ENCODE assay signal across 8 cellular contexts in genomic region chr6:108565091-108565766, GRCh38. TPM values are rescaled to one million over a fixed set of nuclear protein-coding genes. Genes with fewer than 3 reads are reported as not detected.
DNase-seq lines count a peak whose midpoint lies in the region; ATAC-seq and TF ChIP-seq lines count a peak whose summit lies in the region.

No MANE protein-coding gene starts in this region.

- no peak overlapping the region for H2AFZ ChIP-seq in OCI-LY7 (ENCODE audit: low read length)

- intact Hi-C loops in OCI-LY7 (cut with micrococcal nuclease; ENCODE audit: unreplicated experiment), result loop anchor here (1.0 to 2.0 kb wide), 2 partner anchors 27 to 108 kb away; no protein-coding TSS in a partner anchor
- intact Hi-C loops in dorsolateral prefrontal cortex (cut with DNase I), result loop anchor here in 1 of 2 donors (5.0 kb wide), 1 partner anchor 122 kb away; no protein-coding TSS in a partner anchor

- H3K79me2 ChIP-seq in OCI-LY7 (ENCODE audit: insufficient read depth, low read depth, low read length), result no peaks in the 10 kb centered on the region; the same call in 1 of the 2 replicates

- H3K27ac Mint-ChIP-seq in activated naive CD4-positive, alpha-beta T cell treated with anti-CD3 and anti-CD28 coated beads, Interleukin-2, amount 50 U/mL, for 24 hours, result peak overlapping the region; percentile 14

- H3K4me3 ChIP-seq in OCI-LY7 (ENCODE audit: low read depth, low read length, poor library complexity, severe bottlenecking), result peak overlapping the region; percentile 53
- peak overlapping the region in 37 of 59 donors; percentile 0 to 99 (median 41) for H3K4me3 ChIP-seq in dorsolateral prefrontal cortex
- peak overlapping the region in 2 of 3 donors; percentile 7 to 41 for H3K4me3 ChIP-seq in skeletal muscle tissue (ENCODE audit: low read length in 3 of 3)

- H3K4me3 Mint-ChIP-seq in activated naive CD4-positive, alpha-beta T cell treated with anti-CD3 and anti-CD28 coated beads, Interleukin-2, amount 50 U/mL, for 24 hours, result peak overlapping the region; percentile 63

- H3K9me2 ChIP-seq in OCI-LY7 (ENCODE audit: insufficient read depth, low read length), result no peaks in the 10 kb centered on the region

- H3K4me2 ChIP-seq in OCI-LY7 (ENCODE audit: low read length), result peak overlapping the region; percentile 89

- H3K36me3 Mint-ChIP-seq in activated naive CD4-positive, alpha-beta T cell treated with anti-CD3 and anti-CD28 coated beads, Interleukin-2, amount 50 U/mL, for 24 hours, result peaks cover 15% of the 10 kb centered on the region

- peak; percentile 70 for ATAC-seq in HG02943 (IDR thresholded peaks at IDR 0.05; ENCODE audit: low read depth, unreplicated experiment)

- H3K9me3 ChIP-seq in OCI-LY7 (ENCODE audit: low read length) (no peaks in the 10 kb centered on the region), skeletal muscle tissue (ENCODE audit: control insufficient read depth in 3 of 3, low read length in 3 of 3) (no peaks in the 10 kb centered on the region)

- H3K27ac ChIP-seq in OCI-LY7 (ENCODE audit: low read depth, low read length, poor library complexity, severe bottlenecking) (peak overlapping the region; percentile 71), dorsolateral prefrontal cortex (peak overlapping the region in 55 of 59 donors; percentile 18 to 100 (median 63)), skeletal muscle tissue (ENCODE audit: low read depth, low read length) (peak overlapping the region; percentile 56)

- no peaks in the 10 kb centered on the region for H3K27me3 ChIP-seq in dorsolateral prefrontal cortex
- H3K27me3 ChIP-seq in skeletal muscle tissue (ENCODE audit: control insufficient read depth in 3 of 3, insufficient read depth in 3 of 3, low read length in 3 of 3), result no peaks in the 10 kb centered on the region

- H3K36me3 ChIP-seq in OCI-LY7 (ENCODE audit: insufficient read depth, low read length) (peaks cover 10% of the 10 kb centered on the region), skeletal muscle tissue (ENCODE audit: control insufficient read depth in 3 of 3, insufficient read depth in 3 of 3, low read length in 3 of 3) (peaks cover 18 to 19% (median 18%) of the 10 kb centered on the region in 3 donors)

- peaks cover 39% of the 10 kb centered on the region for H4K20me1 ChIP-seq in OCI-LY7 (ENCODE audit: insufficient read depth, low read length)

- CTCF ChIA-PET in OCI-LY7 (lab: Charles Lee; ENCODE audit: unreplicated experiment), result interaction anchor here (1.0 kb wide), 1 partner anchor 28 kb away, joined by 3 read pairs; no protein-coding TSS in a partner anchor

- H3K4me1 ChIP-seq in OCI-LY7 (ENCODE audit: insufficient read depth, low read length, poor library complexity, severe bottlenecking), result peaks cover 37% of the 10 kb centered on the region
- peaks cover 48 to 67% (median 49%) of the 10 kb centered on the region in 3 donors for H3K4me1 ChIP-seq in skeletal muscle tissue (ENCODE audit: control insufficient read depth in 3 of 3, insufficient read depth in 3 of 3, low read length in 3 of 3)

- H3K27me3 Mint-ChIP-seq in activated naive CD4-positive, alpha-beta T cell treated with anti-CD3 and anti-CD28 coated beads, Interleukin-2, amount 50 U/mL, for 24 hours, result no peaks in the 10 kb centered on the region

- H3K9ac ChIP-seq in skeletal muscle tissue (ENCODE audit: low read depth in 1 of 3, low read length in 3 of 3), result peak overlapping the region; percentile 1 to 86 (median 27)

- BruUV-seq in OCI-LY7 (replicated peaks; lab: Mats Ljungman, UMichigan), result no TSS peak

- POLR2A ChIA-PET in OCI-LY7 (lab: Charles Lee), result interaction anchor here (0.6 to 2.0 kb wide), 6 partner anchors 11 to 796 kb away, joined by 3 to 9 read pairs (median 3); no protein-coding TSS in a partner anchor

- H3K9me3 Mint-ChIP-seq in activated naive CD4-positive, alpha-beta T cell treated with anti-CD3 and anti-CD28 coated beads, Interleukin-2, amount 50 U/mL, for 24 hours, result no peaks in the 10 kb centered on the region

- peaks cover 68% of the 10 kb centered on the region for H3K4me1 Mint-ChIP-seq in activated naive CD4-positive, alpha-beta T cell treated with anti-CD3 and anti-CD28 coated beads, Interleukin-2, amount 50 U/mL, for 24 hours

- TF ChIP-seq CTCF in OCI-LY7 (conservative IDR thresholded peaks at IDR 0.05; ENCODE audit: low read length) (no peak), dorsolateral prefrontal cortex (IDR thresholded peaks at IDR 0.05 in 54 of 56, conservative IDR thresholded peaks at IDR 0.05 in 2 of 56; ENCODE audit: low read depth in 1 of 56, partially characterized antibody in 56 of 56) (no peak)

- DNase-seq in activated naive CD4-positive, alpha-beta T cell (lab: John Stamatoyannopoulos, UW), result no peak
- DNase-seq in OCI-LY7 (ENCODE audit: low spot score) (peak; percentile 94), dorsolateral prefrontal cortex (no peak), foreskin melanocyte (no peak), medulla oblongata (ENCODE audit: extremely low spot score) (no peak)

RNA-seq across cellular contexts. Expression of gene FOXO3, which starts 4.5 kb away (rescaled TPM):
- total RNA-seq in OCI-LY7 (2014; rRNA removed; shearing (Covaris generic)), result 3.0 and 3.8 TPM in 2 replicates
- total RNA-seq in OCI-LY7 (2022) (9.4 and 9.9 TPM in 2 replicates), dorsolateral prefrontal cortex (100 to 1,000 TPM in 4 of 120 experiments, 10 to 100 TPM in 116; 60.9 to 108 (median 81.7) TPM), skeletal muscle tissue (30.8 TPM)
